9 cellular contexts compared by ENCODE assay signal in the genomic region with DNA sequence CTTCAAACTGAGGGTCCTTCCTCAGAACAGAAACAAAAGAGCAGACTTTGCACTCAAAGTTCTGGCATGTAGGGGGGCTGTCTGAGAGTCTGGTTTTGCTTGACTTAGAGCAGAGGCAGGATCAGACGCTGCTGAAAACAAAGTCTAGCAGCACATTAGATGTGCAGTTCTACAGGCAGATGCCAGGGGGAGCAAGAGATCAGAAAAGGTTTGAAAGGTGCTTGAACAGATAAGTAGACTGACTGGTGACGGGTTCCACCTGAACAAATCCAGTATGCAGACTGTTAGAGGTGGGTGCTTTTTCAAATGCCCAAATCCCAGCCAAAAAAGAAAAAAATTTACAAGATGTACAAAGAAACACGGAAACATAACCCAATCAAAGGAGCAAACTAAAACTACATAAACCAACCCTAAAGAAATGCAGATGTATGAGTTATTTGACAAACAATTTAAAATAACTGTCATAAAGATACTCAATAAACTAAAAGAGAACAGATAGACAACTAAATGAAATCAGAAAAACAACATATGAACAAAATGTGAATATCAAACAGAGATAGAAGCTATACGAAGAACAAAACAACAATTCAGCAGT.
A peak's percentile ranks its signal among the peaks of the same experiment; 100 is the strongest.
DNase-seq lines count a peak whose midpoint lies in the region; ATAC-seq and TF ChIP-seq lines count a peak whose summit lies in the region.
"Had no signal": no experiment of that assay in that cellular context is flagged by ENCODE, and none has a peak within 500 bp of the region (broad histone marks: within the 10 kb centered on the region; RNA-seq: fewer than 3 reads in every experiment).

No MANE protein-coding gene starts in this region.

- peak; percentile 82 for TF ChIP-seq CTCF in OCI-LY7 (conservative IDR thresholded peaks at IDR 0.05; ENCODE audit: low read length)

- H3K4me3 ChIP-seq in OCI-LY7 (ENCODE audit: low read depth, low read length, poor library complexity, severe bottlenecking) = no peak overlapping the region
- H3K4me3 ChIP-seq: BLaER1 treated with 17β-estradiol and CSF1 and Interleukin-3, amounts not matched to agents 10 nM and 100 nM had no signal

- no peak overlapping the region for H2AFZ ChIP-seq in OCI-LY7 (ENCODE audit: low read length)

- intact Hi-C loops in OCI-LY7 (cut with micrococcal nuclease; ENCODE audit: unreplicated experiment) = loop anchor here (2.0 kb wide), 1 partner anchor 38 kb away; no protein-coding TSS in a partner anchor

- DNase-seq in NCI-H1694 treated with DMSO at 0.1 percent for 48 hours (lab: John Stamatoyannopoulos, UW) (peak; percentile 70), NCI-H1694 (lab: John Stamatoyannopoulos, UW) (no peak), OCI-LY7 (ENCODE audit: low spot score) (peak; percentile 39), hippocampal formation (lab: John Stamatoyannopoulos, UW) (peak; percentile 2 to 15)
- DNase-seq in activated naive CD4-positive, alpha-beta T cell treated with anti-CD3 and anti-CD28 coated beads, Interleukin-2, amount 50 U/mL, for 16 hours = peak; percentile 18
- DNase-seq in stimulated activated CD4-positive, alpha-beta T cell treated with anti-CD3 and anti-CD28 coated beads, Interleukin-1b, Interleukin-23, amount 100 ng/mL, for 48 hours = peak; percentile 10

- no peaks in the 10 kb centered on the region for H3K79me2 ChIP-seq in OCI-LY7 (ENCODE audit: insufficient read depth, low read depth, low read length)

- no peak overlapping the region for H3K27ac ChIP-seq in OCI-LY7 (ENCODE audit: low read depth, low read length, poor library complexity, severe bottlenecking)
- H3K27ac ChIP-seq: BLaER1 treated with 17β-estradiol and CSF1 and Interleukin-3, amounts not matched to agents 10 nM and 100 nM had no signal

- no peaks in the 10 kb centered on the region for H3K9me2 ChIP-seq in OCI-LY7 (ENCODE audit: insufficient read depth, low read length)

- H3K4me2 ChIP-seq in OCI-LY7 (ENCODE audit: low read length) = no peak overlapping the region
- H3K4me2 ChIP-seq: BLaER1 treated with 17β-estradiol and CSF1 and Interleukin-3, amounts not matched to agents 10 nM and 100 nM had no signal

- H4K20me1 ChIP-seq in OCI-LY7 (ENCODE audit: insufficient read depth, low read length) = no peaks in the 10 kb centered on the region
- H4K20me1 ChIP-seq: BLaER1 treated with 17β-estradiol and CSF1 and Interleukin-3, amounts not matched to agents 10 nM and 100 nM had no signal

- H3K9me3 ChIP-seq in OCI-LY7 (ENCODE audit: low read length) = no peaks in the 10 kb centered on the region

- CTCF ChIA-PET in OCI-LY7 (lab: Charles Lee; ENCODE audit: unreplicated experiment) = no interaction called here

- no peaks in the 10 kb centered on the region for H3K4me1 ChIP-seq in OCI-LY7 (ENCODE audit: insufficient read depth, low read length, poor library complexity, severe bottlenecking)
- H3K4me1 ChIP-seq: BLaER1 treated with 17β-estradiol and CSF1 and Interleukin-3, amounts not matched to agents 10 nM and 100 nM had no signal

- H3K36me3 ChIP-seq in OCI-LY7 (ENCODE audit: insufficient read depth, low read length) = no peaks in the 10 kb centered on the region
- H3K36me3 ChIP-seq: BLaER1 treated with 17β-estradiol and CSF1 and Interleukin-3, amounts not matched to agents 10 nM and 100 nM had no signal

- BruUV-seq in OCI-LY7 (replicated peaks; lab: Mats Ljungman, UMichigan) = no TSS peak

- POLR2A ChIA-PET in OCI-LY7 (lab: Charles Lee) = interaction anchor here (0.6 kb wide), 1 partner anchor 24 kb away, joined by 4 read pairs; no protein-coding TSS in a partner anchor

- ATAC-seq in GM21367 (IDR thresholded peaks at IDR 0.05; ENCODE audit: unreplicated experiment) (peak; percentile 98), HG03469 (IDR thresholded peaks at IDR 0.05; ENCODE audit: unreplicated experiment) (peak; percentile 86)
